Comparison of ENCODE assay signal across 1 cellular context in genomic region chr6:82245376-82245775, GRCh38.
TF ChIP-seq lines count a peak whose summit lies in the region.

No MANE protein-coding gene starts in this region.

TF ChIP-seq in K562, 482 proteins besides CTCF, POLR2A, EP300 and RAD21 (continued from another document):
- TF ChIP-seq MBD1 (CRISPR knock-in tag; IDR thresholded peaks at IDR 0.05), result no peak
- TF ChIP-seq MTA1 (IDR thresholded peaks at IDR 0.05; ENCODE audit: borderline replicate concordance), result no peak
